Comparison of ENCODE assay signal across 18 cellular contexts in genomic region chr11:47943721-47944554, GRCh38. TPM values are rescaled to one million over a fixed set of nuclear protein-coding genes. Genes with fewer than 3 reads are reported as not detected.
A peak's percentile ranks its signal among the peaks of the same experiment; 100 is the strongest.
DNase-seq lines count a peak whose midpoint lies in the region; FAIRE-seq and TF ChIP-seq lines count a peak whose summit lies in the region.
"Had no signal": no experiment of that assay in that cellular context is flagged by ENCODE, and none has a peak within 500 bp of the region (broad histone marks: within the 10 kb centered on the region; RNA-seq: fewer than 3 reads in every experiment).

No MANE protein-coding gene starts in this region.

- H3K27ac ChIP-seq in H9 (ENCODE audit: insufficient read length, low read depth, low read length) (peak overlapping the region; percentile 1), OCI-LY1 (ENCODE audit: low read depth, low read length, poor library complexity, severe bottlenecking) (peak overlapping the region; percentile 64), endothelial cell of umbilical vein (ENCODE audit: insufficient read depth, low read depth, low read length) (no peak overlapping the region), trophoblast cell (ENCODE audit: low read depth, low read length) (no peak overlapping the region)
- H3K27ac ChIP-seq: ovary had no signal

- H4K8ac ChIP-seq in H9 (replicated peaks; ENCODE audit: insufficient read length, low read depth, low read length): no peak overlapping the region
- peak overlapping the region; percentile 6 for H4K8ac ChIP-seq in trophoblast cell (ENCODE audit: low read depth, low read length)

- H3K36me3 Mint-ChIP-seq in H9 (ENCODE audit: insufficient read depth in 1 of 3, low read depth in 3 of 3) (no peaks in the 10 kb centered on the region), nephron progenitor cell (ENCODE audit: low read depth) (no peaks in the 10 kb centered on the region)

- H2BK5ac ChIP-seq in H9 (ENCODE audit: insufficient read length, low read length) (no peak overlapping the region), trophoblast cell (ENCODE audit: low read depth, low read length, poor library complexity) (no peak overlapping the region)

- no peaks in the 10 kb centered on the region for H3K9me1 ChIP-seq in endothelial cell of umbilical vein (replicated peaks; ENCODE audit: control insufficient read depth, extremely low read depth, insufficient read depth, low read length)

- H2BK20ac ChIP-seq in H9 (ENCODE audit: low read depth, low read length, poor library complexity, severe bottlenecking): no peak overlapping the region

- H3K27ac Mint-ChIP-seq in H9 (peak overlapping the region; percentile 44 to 95 (median 85); a peak in 6 of 7 replicates), nephron progenitor cell (no peak overlapping the region)
- H3K27ac Mint-ChIP-seq: B cell; T-helper 2 cell treated with Interferon-gamma antibody and Interleukin-4, amounts not matched to agents 5 μg/mL and 100 μg/mL, for 36 hours had no signal

- H4K5ac ChIP-seq in H9 (ENCODE audit: insufficient read length, low read depth, low read length): no peak overlapping the region

- H3K4me3 ChIP-seq in OCI-LY1 (ENCODE audit: low read depth, low read length, poor library complexity, severe bottlenecking) (no peak overlapping the region), endothelial cell of umbilical vein (replicated peaks in 1 of 3; ENCODE audit: insufficient read depth in 1 of 3, low read depth in 1 of 3, low read length in 3 of 3) (no peak overlapping the region), trophoblast cell (ENCODE audit: low read depth, low read length) (no peak overlapping the region)
- H3K4me3 ChIP-seq: ovary had no signal

- WGBS in H9 (ENCODE audit: extremely low coverage, insufficient read length, low lambda C conversion rate): no CpG with 5 or more reads among the region's 15 CpGs
- no CpG with 5 or more reads among the region's 15 CpGs for WGBS in trophoblast cell (ENCODE audit: extremely low coverage, insufficient coverage, insufficient read length)

- dilution Hi-C loops in endothelial cell of umbilical vein (cut with MboI; ENCODE audit: extremely low pct_ligation_motif_present, low sequenced_read_pairs): no loop called here

- DNase-seq in H9 (peak; percentile 72), endothelial cell of umbilical vein (ENCODE audit: low read depth, low spot score) (no peak), trophoblast cell (no peak), nephron progenitor cell (no peak)
- DNase-seq in effector CD8-positive, alpha-beta T cell (lab: John Stamatoyannopoulos, UW): no peak
- DNase-seq in stimulated activated CD4-positive, alpha-beta T cell treated with anti-CD3 and anti-CD28 coated beads, Interleukin-4, amount 100 ng/mL, for 24 hours: no peak
- DNase-seq: activated naive CD4-positive, alpha-beta T cell; cortex of kidney; glutamatergic neuron; NCI-H1694 treated with DMSO at 0.1 percent for 48 hours; NCI-H446; ovary; SHP77; stimulated activated CD4-positive, alpha-beta T cell treated with anti-CD3 and anti-CD28 coated beads, Interleukin-2, amount 100 ng/mL, for 48 hours had no signal

- intact Hi-C loops in endothelial cell of umbilical vein (cut with micrococcal nuclease): no loop called here

- H3K4me2 ChIP-seq in H9 (ENCODE audit: insufficient read depth, insufficient read length, low read length) (peak overlapping the region; percentile 50), OCI-LY1 (ENCODE audit: low read length) (no peak overlapping the region; the same call in 1 of the 2 replicates), endothelial cell of umbilical vein (ENCODE audit: insufficient read depth, low read length) (no peak overlapping the region), trophoblast cell (ENCODE audit: low read length) (no peak overlapping the region)

- H3K18ac ChIP-seq in H9 (ENCODE audit: insufficient read length, low read depth, low read length): peak overlapping the region; percentile 54
- H3K18ac ChIP-seq in trophoblast cell (ENCODE audit: low read length): no peak overlapping the region

- H3K79me2 ChIP-seq in H9 (ENCODE audit: insufficient read depth, low read length): no peaks in the 10 kb centered on the region
- H3K79me2 ChIP-seq in OCI-LY1 (ENCODE audit: insufficient read depth, low read length): no peaks in the 10 kb centered on the region
- H3K79me2 ChIP-seq in endothelial cell of umbilical vein (ENCODE audit: control insufficient read depth, insufficient read depth, low read length): no peaks in the 10 kb centered on the region
- no peaks in the 10 kb centered on the region for H3K79me2 ChIP-seq in trophoblast cell (ENCODE audit: control insufficient read depth, insufficient read depth, low read length, poor library complexity)

- H3K4me1 ChIP-seq in H9 (ENCODE audit: insufficient read depth, low read length) (peaks cover 3% of the 10 kb centered on the region; the same call in 1 of the 2 replicates), OCI-LY1 (ENCODE audit: insufficient read depth, low read length, severe bottlenecking) (peaks cover 67% of the 10 kb centered on the region), endothelial cell of umbilical vein (ENCODE audit: control insufficient read depth, extremely low read depth, insufficient read depth, low read length) (peaks cover 10% of the 10 kb centered on the region), trophoblast cell (ENCODE audit: control insufficient read depth in 1 of 2, insufficient read depth in 2 of 2, low read length in 2 of 2) (peaks cover 0 to 4% of the 10 kb centered on the region in 2 experiments)

- H3K23ac ChIP-seq in H9 (ENCODE audit: insufficient read length, low read depth, low read length) (no peak overlapping the region), trophoblast cell (ENCODE audit: low read length) (no peak overlapping the region)

- no peak overlapping the region for H2AK5ac ChIP-seq in H9 (ENCODE audit: insufficient read length, low read length)
- no peak overlapping the region for H2AK5ac ChIP-seq in trophoblast cell (ENCODE audit: low read length)

- H3K4me3 Mint-ChIP-seq in H9: peak overlapping the region; percentile 33 to 70
- H3K4me3 Mint-ChIP-seq in nephron progenitor cell: no peak overlapping the region
- H3K4me3 Mint-ChIP-seq: B cell; T-helper 2 cell treated with Interferon-gamma antibody and Interleukin-4, amounts not matched to agents 5 μg/mL and 100 μg/mL, for 36 hours had no signal

- H3K4ac ChIP-seq in H9 (ENCODE audit: low read depth, low read length): no peak overlapping the region
- H3K4ac ChIP-seq in trophoblast cell (ENCODE audit: low read depth, low read length): no peak overlapping the region

- no peaks in the 10 kb centered on the region for H4K20me1 ChIP-seq in H9 (ENCODE audit: control insufficient read depth, insufficient read depth, insufficient read length)
- H4K20me1 ChIP-seq in OCI-LY1 (ENCODE audit: insufficient read depth, low read length): no peaks in the 10 kb centered on the region
- H4K20me1 ChIP-seq in endothelial cell of umbilical vein (replicated peaks; ENCODE audit: control insufficient read depth, extremely low read depth, insufficient read depth, low read length): no peaks in the 10 kb centered on the region

- H3K79me1 ChIP-seq in H9 (ENCODE audit: insufficient read depth, low read depth, low read length, poor library complexity, severe bottlenecking) (no peaks in the 10 kb centered on the region), trophoblast cell (ENCODE audit: low read length) (peaks cover 2% of the 10 kb centered on the region)

- H2BK12ac ChIP-seq in H9 (ENCODE audit: insufficient read length, low read depth, low read length) (no peak overlapping the region), trophoblast cell (ENCODE audit: low read length) (no peak overlapping the region)

- peaks cover 37 to 53% of the 10 kb centered on the region in 2 experiments for H3K4me1 Mint-ChIP-seq in H9
- H3K4me1 Mint-ChIP-seq in nephron progenitor cell: peaks cover 32% of the 10 kb centered on the region

- no peak for TF ChIP-seq POLR2A in endothelial cell of umbilical vein (IDR thresholded peaks at IDR 0.05; ENCODE audit: low read depth, low read length)

- no peak overlapping the region for H4K12ac ChIP-seq in trophoblast cell (ENCODE audit: low read depth, low read length)

- H3K9me3 Mint-ChIP-seq in H9 (no peaks in the 10 kb centered on the region; a peak in 2 of 5 replicates), nephron progenitor cell (no peaks in the 10 kb centered on the region)
- H3K9me3 Mint-ChIP-seq: T-helper 2 cell treated with Interferon-gamma antibody and Interleukin-4, amounts not matched to agents 5 μg/mL and 100 μg/mL, for 36 hours had no signal

- POLR2A ChIA-PET in endothelial cell of umbilical vein (lab: Charles Lee): no interaction called here

- H3F3A ChIP-seq in OCI-LY1 (ENCODE audit: insufficient read depth, low read length): no peaks in the 10 kb centered on the region

- H3K23me2 ChIP-seq in H9 (ENCODE audit: insufficient read length, low read depth, low read length, poor library complexity, severe bottlenecking): no peaks in the 10 kb centered on the region

- H4K91ac ChIP-seq in H9 (ENCODE audit: insufficient read length, low read depth, low read length) (no peak overlapping the region), trophoblast cell (ENCODE audit: low read depth, low read length) (no peak overlapping the region)

- H3K9me3 ChIP-seq in H9 (ENCODE audit: control insufficient read depth, low read depth, low read length) (no peaks in the 10 kb centered on the region), OCI-LY1 (ENCODE audit: low read length) (no peaks in the 10 kb centered on the region), endothelial cell of umbilical vein (replicated peaks; ENCODE audit: control insufficient read depth, insufficient read depth, low read length) (no peaks in the 10 kb centered on the region), trophoblast cell (ENCODE audit: insufficient read depth, low read depth, low read length) (no peaks in the 10 kb centered on the region)
- H3K9me3 ChIP-seq: ovary had no signal

- H2BK15ac ChIP-seq in H9 (ENCODE audit: low read depth, low read length): no peak overlapping the region

- no peak overlapping the region for H2BK120ac ChIP-seq in H9 (ENCODE audit: low read depth, low read length, poor library complexity, severe bottlenecking)
- H2BK120ac ChIP-seq in trophoblast cell (ENCODE audit: insufficient read depth, low read length, poor library complexity): no peak overlapping the region

- CTCF ChIA-PET in endothelial cell of umbilical vein (lab: Charles Lee): interaction anchor here (0.6 to 1.2 kb wide), 2 partner anchors 9 to 165 kb away, joined by 3 to 7 read pairs; no protein-coding TSS in a partner anchor

- no peaks in the 10 kb centered on the region for H3K9me2 ChIP-seq in OCI-LY1 (ENCODE audit: low read depth, low read length)

- TF ChIP-seq CTCF in H9 (conservative IDR thresholded peaks at IDR 0.05): no peak
- no peak for TF ChIP-seq CTCF in OCI-LY1 (IDR thresholded peaks at IDR 0.05; ENCODE audit: low read length)
- TF ChIP-seq CTCF in endothelial cell of umbilical vein (IDR thresholded peaks at IDR 0.05; ENCODE audit: extremely low read depth in 1 of 2, insufficient read depth in 1 of 2, low read depth in 1 of 2, low read length in 2 of 2): no peak
- TF ChIP-seq CTCF in nephron progenitor cell (IDR thresholded peaks at IDR 0.05): no peak

- H3K9ac ChIP-seq in H9 (ENCODE audit: extremely low read depth, insufficient read length, low read length): no peak overlapping the region
- H3K9ac ChIP-seq in OCI-LY1 (ENCODE audit: low read length): no peak overlapping the region
- no peak overlapping the region for H3K9ac ChIP-seq in endothelial cell of umbilical vein (replicated peaks; ENCODE audit: extremely low read depth, insufficient read depth, low read length)
- no peak overlapping the region for H3K9ac ChIP-seq in trophoblast cell (ENCODE audit: low read length)

- BruUV-seq in endothelial cell of umbilical vein (replicated peaks; lab: Mats Ljungman, UMichigan): no TSS peak

- H3K14ac ChIP-seq in H9 (ENCODE audit: insufficient read depth, low read length) (peak overlapping the region; percentile 0; the same call in 1 of the 2 replicates), trophoblast cell (ENCODE audit: low read length) (no peak overlapping the region)

- no peaks in the 10 kb centered on the region for H3K36me3 ChIP-seq in OCI-LY1 (ENCODE audit: insufficient read depth, low read length)
- no peaks in the 10 kb centered on the region for H3K36me3 ChIP-seq in endothelial cell of umbilical vein (ENCODE audit: control insufficient read depth in 2 of 2, extremely low read depth in 1 of 2, insufficient read depth in 2 of 2, low read length in 2 of 2)
- H3K36me3 ChIP-seq in trophoblast cell (ENCODE audit: control insufficient read depth in 1 of 2, insufficient read depth in 2 of 2, low read length in 2 of 2): no peaks in the 10 kb centered on the region
- H3K36me3 ChIP-seq: ovary had no signal

- FAIRE-seq in endothelial cell of umbilical vein (lab: Jason Lieb, UNC): no peak
- FAIRE-seq: GM19239 had no signal

- H3K27me3 ChIP-seq in H9 (ENCODE audit: insufficient read depth, low read length) (no peaks in the 10 kb centered on the region), OCI-LY1 (ENCODE audit: insufficient read depth, low read length) (no peaks in the 10 kb centered on the region), endothelial cell of umbilical vein (ENCODE audit: control insufficient read depth in 2 of 2, insufficient read depth in 2 of 2, low read length in 2 of 2) (no peaks in the 10 kb centered on the region), trophoblast cell (ENCODE audit: insufficient read depth, low read length) (no peaks in the 10 kb centered on the region)
- H3K27me3 ChIP-seq: ovary had no signal

- no peak overlapping the region for H3K56ac ChIP-seq in H9 (ENCODE audit: insufficient read length, low read depth, low read length)

- H3T11ph ChIP-seq in H9 (ENCODE audit: low read length): no peak overlapping the region

- no peak overlapping the region for H2AFZ ChIP-seq in H9 (ENCODE audit: low read length)
- H2AFZ ChIP-seq in OCI-LY1 (ENCODE audit: low read length): no peak overlapping the region
- peak overlapping the region; percentile 39 for H2AFZ ChIP-seq in endothelial cell of umbilical vein (ENCODE audit: low read depth, low read length)
- H2AFZ ChIP-seq in trophoblast cell (ENCODE audit: insufficient read depth, low read length, poor library complexity): peak overlapping the region; percentile 56

- H3K27me3 Mint-ChIP-seq in H9 (ENCODE audit: low read depth) (peaks cover 2% of the 10 kb centered on the region; the same call in 1 of the 2 replicates), nephron progenitor cell (ENCODE audit: low read depth, poor library complexity) (peaks cover 10% of the 10 kb centered on the region)
- H3K27me3 Mint-ChIP-seq: B cell had no signal

RNA-seq across cellular contexts. Expression of gene PTPRJ, which starts 36.4 kb away (rescaled TPM):
- total RNA-seq in H9 (2021) (10.6 and 11.4 TPM in 2 replicates), endothelial cell of umbilical vein (7.7 and 8.8 TPM in 2 replicates)
- polyA plus RNA-seq in endothelial cell of umbilical vein: 2.3 and 3.1 TPM in 2 replicates
- polyA plus RNA-seq in endothelial cell of umbilical vein (2011; cell fraction: cytosol; rRNA removed): 3.2 and 3.4 TPM in 2 replicates
- polyA plus RNA-seq in endothelial cell of umbilical vein (2011; cell fraction: nucleus; rRNA removed): 5.8 and 6.2 TPM in 2 replicates
- polyA plus RNA-seq in endothelial cell of umbilical vein (2012): 8.9 and 9.5 TPM in 2 replicates
- 7.1 and 10.1 TPM in 2 replicates for polyA minus RNA-seq in endothelial cell of umbilical vein
- 14.0 TPM for polyA minus RNA-seq in endothelial cell of umbilical vein (2011; cell fraction: cytosol; rRNA and poly(A)+ RNA removed)
- 5.7 and 6.3 TPM in 2 replicates for polyA minus RNA-seq in endothelial cell of umbilical vein (2011; cell fraction: nucleus; rRNA and poly(A)+ RNA removed)
- polyA plus RNA-seq in trophoblast cell (2013): 5.4 TPM in 2 replicates

Comparison
In these comparisons a context has a peak if more than half of its experiments do, and no peak if none do; other contexts are left out.
1. H2AFZ ChIP-seq: peak in endothelial cell of umbilical vein (single experiment) and trophoblast cell (single experiment); none in H9 (single experiment) and OCI-LY1 (single experiment).
2. H3K27ac ChIP-seq: peak in H9 (single experiment) and OCI-LY1 (single experiment); none in endothelial cell of umbilical vein (single experiment) and trophoblast cell (single experiment).